Comparison of ENCODE assay signal across 8 cellular contexts in the genomic region with DNA sequence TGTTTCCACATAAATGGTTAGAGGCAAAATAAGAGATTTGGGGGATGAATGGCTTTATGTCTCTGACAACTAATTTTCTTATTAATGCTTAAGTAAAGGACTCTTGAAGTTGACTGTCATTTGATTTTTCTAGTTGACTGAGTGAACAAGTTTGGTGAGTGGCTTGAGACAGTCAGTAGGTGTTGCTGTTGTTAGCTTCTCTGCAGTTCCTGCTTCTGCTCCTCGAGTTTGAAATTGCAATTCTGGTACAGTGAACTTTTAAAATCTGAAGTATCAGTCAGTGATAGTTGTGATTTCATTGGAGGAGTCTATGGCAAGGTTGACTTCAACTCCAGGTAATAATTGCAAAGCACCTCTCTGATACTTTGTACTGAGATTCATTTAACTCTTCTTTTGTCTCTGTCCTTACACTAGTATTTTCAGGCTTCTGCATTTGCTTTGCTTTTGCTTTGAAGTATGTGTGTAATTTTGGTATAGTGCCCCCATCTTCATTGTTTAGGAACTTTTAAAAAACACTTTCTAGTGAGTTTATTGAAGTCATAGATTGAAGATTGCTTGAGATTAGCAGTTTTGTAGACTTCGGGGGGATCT. TPM values are rescaled to one million over a fixed set of nuclear protein-coding genes. Genes with fewer than 3 reads are reported as not detected.
DNase-seq lines count a peak whose midpoint lies in the region; ATAC-seq, FAIRE-seq and TF ChIP-seq lines count a peak whose summit lies in the region.

No MANE protein-coding gene starts in this region.

- H3K4me1 ChIP-seq in DND-41 (ENCODE audit: insufficient read depth, low read length) (peaks cover 69% of the 10 kb centered on the region), K562 (replicated peaks in 1 of 2; ENCODE audit: control insufficient read depth in 2 of 2, insufficient read depth in 2 of 2, low read length in 2 of 2) (peaks cover 6 to 13% of the 10 kb centered on the region in 2 experiments), transverse colon (peaks cover 5 to 45% (median 24%) of the 10 kb centered on the region in 4 donors)

- H3K79me2 ChIP-seq in DND-41 (ENCODE audit: insufficient read depth, low read length) (peaks cover 66% of the 10 kb centered on the region), K562 (ENCODE audit: control insufficient read depth, insufficient read depth, low read length) (peaks cover 18% of the 10 kb centered on the region; the same call in 2 of the 3 replicates)

- peaks cover 12% of the 10 kb centered on the region; the same call in 1 of the 2 replicates for H4K20me1 ChIP-seq in DND-41 (ENCODE audit: insufficient read depth, low read length)
- H4K20me1 ChIP-seq in K562 (replicated peaks; ENCODE audit: control insufficient read depth, insufficient read depth, low read length), result no peaks in the 10 kb centered on the region; the same call in 1 of the 2 replicates

- in situ Hi-C loops in K562 (cut with MboI) (no loop called here), transverse colon (cut with MboI; ENCODE audit: low pct_ligation_motif_present in 1 of 4, low pct_unique_long_range_greater_than_20kb in 1 of 4, low sequenced_read_pairs in 3 of 4) (loop anchor here in 2 of 4 donors (25.0 kb wide), 2 partner anchors 185 to 415 kb away; no protein-coding TSS in a partner anchor)

- TF ChIP-seq CTCF in DND-41 (IDR thresholded peaks at IDR 0.05; ENCODE audit: borderline replicate concordance, extremely low read depth, low read length, poor library complexity, severe bottlenecking), result peak; percentile 65
- peak in 2 of 3 experiments; percentile 20 to 57; a peak in 2 of 6 replicates for TF ChIP-seq CTCF in K562 (IDR thresholded peaks at IDR 0.05 in 2 of 3, conservative IDR thresholded peaks at IDR 0.05 in 1 of 3; ENCODE audit: insufficient read depth in 2 of 3, low read depth in 1 of 3, low read length in 3 of 3)
- peak; percentile 37 to 53 (median 43) for TF ChIP-seq CTCF in transverse colon (IDR thresholded peaks at IDR 0.05)

- CTCF ChIA-PET in K562 (lab: Yijun Ruan, JAX; ENCODE audit: low intra/inter-chr PET ratio), result no interaction called here

- TF ChIP-seq RAD21 in K562 (CRISPR knock-in tag; conservative IDR thresholded peaks at IDR 0.05 in 1 of 2, IDR thresholded peaks at IDR 0.05 in 1 of 2), result peak; percentile 70 to 75

- H3K27me3 ChIP-seq in DND-41 (ENCODE audit: insufficient read depth, low read length, poor library complexity), result no peaks in the 10 kb centered on the region
- no peaks in the 10 kb centered on the region for H3K27me3 ChIP-seq in K562 (ENCODE audit: control insufficient read depth in 2 of 2, insufficient read depth in 2 of 2, low read length in 2 of 2)
- no peaks in the 10 kb centered on the region for H3K27me3 ChIP-seq in transverse colon

- intact Hi-C loops in K562 (cut with micrococcal nuclease), result loop anchor here (2.0 to 10.0 kb wide), 5 partner anchors 40 to 430 kb away; no protein-coding TSS in a partner anchor
- intact Hi-C loops in left colon (cut with DNase I, micrococcal nuclease), result loop anchor here in 1 of 2 donors (10.0 kb wide), 1 partner anchor 432 kb away; no protein-coding TSS in a partner anchor
- intact Hi-C loops in transverse colon (cut with DNase I; ENCODE audit: low total_unique reads), result no loop called here

- no TSS peak for BruUV-seq in K562 (replicated peaks; lab: Mats Ljungman, UMichigan)

- H2AFZ ChIP-seq in DND-41 (ENCODE audit: low read depth, low read length) (no peak overlapping the region), K562 (ENCODE audit: low read depth, low read length) (no peak overlapping the region)

- no peaks in the 10 kb centered on the region for H3K9me1 ChIP-seq in K562 (ENCODE audit: control insufficient read depth, insufficient read depth, low read length)

- H3K9ac ChIP-seq in DND-41 (ENCODE audit: low read depth, low read length) (peak overlapping the region; percentile 92; the same call in 1 of the 2 replicates), K562 (ENCODE audit: insufficient read depth in 1 of 2, low read depth in 2 of 2, low read length in 2 of 2) (no peak overlapping the region; a peak in 1 of 4 replicates)

- no peaks in the 10 kb centered on the region; the same call in 1 of the 2 replicates for H3K36me3 ChIP-seq in DND-41 (ENCODE audit: insufficient read depth, low read length)
- no peaks in the 10 kb centered on the region for H3K36me3 ChIP-seq in K562 (ENCODE audit: control insufficient read depth, insufficient read depth, low read length)
- no peaks in the 10 kb centered on the region for H3K36me3 ChIP-seq in transverse colon

- no peak for ATAC-seq in DND-41 (ENCODE audit: insufficient read depth, low read depth)
- ATAC-seq in K562, result no peak
- peak; percentile 29 for ATAC-seq in left colon

- H3K9me3 ChIP-seq in DND-41 (ENCODE audit: insufficient read depth, low read length, severe bottlenecking) (no peaks in the 10 kb centered on the region), K562 (replicated peaks; ENCODE audit: control insufficient read depth, insufficient read depth, low read depth, low read length) (no peaks in the 10 kb centered on the region), transverse colon (no peaks in the 10 kb centered on the region)

- H3K27ac ChIP-seq in DND-41 (ENCODE audit: low read length) (no peak overlapping the region), K562 (ENCODE audit: extremely low read depth, low read depth, low read length) (no peak overlapping the region), transverse colon (peak overlapping the region; percentile 95 to 98 (median 98))

- DNase-seq in 8988T, result peak; percentile 27
- DNase-seq in DND-41, result no peak
- DNase-seq in NCI-H2196 (lab: John Stamatoyannopoulos, UW; ENCODE audit: unreplicated experiment), result peak; percentile 7
- DNase-seq in K562 (ENCODE audit: extremely low read depth in 1 of 4, low spot score in 3 of 4), result peak in 1 of 4 experiments; percentile 30
- no peak for DNase-seq in left colon
- no peak for DNase-seq in transverse colon
- DNase-seq in NCI-H1436 treated with DMSO at 0.1 percent for 48 hours (lab: John Stamatoyannopoulos, UW), result no peak
- DNase-seq in activated CD8-positive, alpha-beta memory T cell treated with anti-CD3 and anti-CD28 coated beads, Interleukin-2, amount 50 U/mL, for 48 hours, result no peak

- TF ChIP-seq POLR2A in K562 (conservative IDR thresholded peaks at IDR 0.05) (no peak), transverse colon (IDR thresholded peaks at IDR 0.05) (no peak)

- TF ChIP-seq EP300 in K562 (IDR thresholded peaks at IDR 0.05; ENCODE audit: low read length), result no peak
- no peak for TF ChIP-seq EP300 in transverse colon (IDR thresholded peaks at IDR 0.05; ENCODE audit: low read depth)

- peak overlapping the region; percentile 91 for H3K4me2 ChIP-seq in DND-41 (ENCODE audit: insufficient read depth, low read length)
- no peak overlapping the region for H3K4me2 ChIP-seq in K562 (ENCODE audit: insufficient read depth, low read length)

- H3K4me3 ChIP-seq in DND-41 (ENCODE audit: low read depth in 1 of 2, low read length in 2 of 2) (peak overlapping the region in 1 of 2 experiments; percentile 31; a peak in 1 of 4 replicates), K562 (no peak overlapping the region), transverse colon (peak overlapping the region in 2 of 4 donors; percentile 75 to 80)

- 30% methylated on average over 2 of the region's 2 CpGs for WGBS in K562 (ENCODE audit: insufficient coverage, low coverage, missing lambda C conversion rate)
- 34 to 70% methylated on average over 1 to 2 of the region's 2 CpGs for WGBS in transverse colon (ENCODE audit: low coverage in 1 of 2), 2 donors

- peak; percentile 82 for FAIRE-seq in K562 (lab: Jason Lieb, UNC)

- POLR2A ChIA-PET in K562 (lab: Yijun Ruan, JAX), result interaction anchor here (1.0 kb wide), 1 partner anchor 17 kb away, joined by 3 read pairs; no protein-coding TSS in a partner anchor

TF ChIP-seq in K562, 482 proteins besides CTCF, POLR2A, EP300 and RAD21 (continues in another document):
- no peak for TF ChIP-seq RBM25 (IDR thresholded peaks at IDR 0.05; ENCODE audit: low read depth, low read length, severe bottlenecking)
- TF ChIP-seq KDM1A (IDR thresholded peaks at IDR 0.05), result peak in 1 of 2 experiments; percentile 49; a peak in 1 of 4 replicates
- TF ChIP-seq CREBBP (IDR thresholded peaks at IDR 0.05; ENCODE audit: low read depth, low read length), result no peak
- no peak for TF ChIP-seq NR1H2 (CRISPR knock-in tag; IDR thresholded peaks at IDR 0.05)
- TF ChIP-seq CBX3 (IDR thresholded peaks at IDR 0.05; ENCODE audit: borderline replicate concordance in 1 of 2, low read length in 2 of 2), result no peak
- TF ChIP-seq RCOR1 (IDR thresholded peaks at IDR 0.05; ENCODE audit: borderline replicate concordance in 1 of 2, low read depth in 2 of 2, low read length in 2 of 2), result peak in 1 of 2 experiments; percentile 45; a peak in 1 of 4 replicates
- no peak for TF ChIP-seq DACH1 (IDR thresholded peaks at IDR 0.05; ENCODE audit: partially characterized antibody)

RNA-seq across cellular contexts. Expression of a gene that starts 2.5 kb away (rescaled TPM):
- 18.6 and 34.7 TPM in 2 replicates for total RNA-seq in K562 (2011; cell fraction: chromatin; rRNA removed; ENCODE audit: low replicate concordance)
- 9.0 and 14.1 TPM in 2 replicates for total RNA-seq in K562 (2011; cell fraction: nucleolus; rRNA removed)
- 16.6 and 22.6 TPM in 2 replicates for total RNA-seq in K562 (2011; cell fraction: nucleoplasm; rRNA removed)
- total RNA-seq in K562 (2014; rRNA removed), result 5.5 and 6.2 TPM in 2 replicates
- 8.7 and 9.8 TPM in 2 replicates for total RNA-seq in K562 (2014; rRNA removed; fragmentation: Illumina TruSeq; extraction: Trizol)
- 12.2 and 12.6 TPM in 2 replicates for total RNA-seq in K562 (2015; rRNA removed; fragmentation: Illumina TruSeq; extraction: Trizol)
- 14.1 and 15.0 TPM in 2 replicates for total RNA-seq in K562 (2021)
- 4.9 and 5.9 TPM in 2 replicates for polyA plus RNA-seq in K562 (2011; rRNA removed)
- polyA plus RNA-seq in K562 (2011; cell fraction: cytosol; rRNA removed), result 4.3 and 5.9 TPM in 2 replicates
- 15.3 and 16.6 TPM in 2 replicates for polyA plus RNA-seq in K562 (2011; cell fraction: nucleus; rRNA removed)
- 15.0 and 16.8 TPM in 2 replicates for polyA plus RNA-seq in K562 (2012)
- polyA plus RNA-seq in K562 (2014; fragmentation: Illumina TruSeq; extraction: Trizol), result 12.5 and 13.2 TPM in 2 replicates
- polyA plus RNA-seq in K562 (2014; fragmentation: Nextera tagmentation; extraction: Ambion mirVana), result 1 to 10 TPM; 3.4 to 3.9 TPM
- 7.7 and 8.0 TPM in 2 replicates for polyA plus RNA-seq in K562 (2014; rRNA removed)
- 17.9 and 19.0 TPM in 2 replicates for polyA minus RNA-seq in K562 (2011; rRNA and poly(A)+ RNA removed)
- polyA minus RNA-seq in K562 (2011; cell fraction: cytosol; rRNA and poly(A)+ RNA removed), result 6.0 and 7.1 TPM in 2 replicates
- 12.0 and 14.1 TPM in 2 replicates for polyA minus RNA-seq in K562 (2011; cell fraction: nucleus; rRNA and poly(A)+ RNA removed)
- 10 to 100 TPM; 53.1 to 61.8 TPM for total RNA-seq in left colon
- total RNA-seq in transverse colon, result 100 to 1,000 TPM in 1 of 4 donors, 10 to 100 TPM in 3; 46.4 to 181 (median 81.7) TPM

Comparison
In these comparisons a context has a peak if more than half of its experiments do, and no peak if none do; other contexts are left out.
1. DNase-seq: peak in 8988T (single experiment) and NCI-H2196 (single experiment); none in DND-41 (single experiment), left colon (0 of 2), transverse colon (single experiment), NCI-H1436 treated with DMSO at 0.1 percent for 48 hours (single experiment) and activated CD8-positive, alpha-beta memory T cell treated with anti-CD3 and anti-CD28 coated beads, Interleukin-2, amount 50 U/mL, for 48 hours (single experiment).
2. H3K27ac ChIP-seq: peak in transverse colon (4 of 4); none in DND-41 (single experiment) and K562 (single experiment).
3. Peak in every context shown above with its lines, with median percentiles within 50 percentile points of each other: CTCF ChIP-seq.